ENCODE assay signal across 11 cellular contexts in genomic region chr7:151125459-151125834, GRCh38. TPM values are rescaled to one million over a fixed set of nuclear protein-coding genes. Genes with fewer than 3 reads are reported as not detected.
A peak's percentile ranks its signal among the peaks of the same experiment; 100 is the strongest.
DNase-seq lines count a peak whose midpoint lies in the region; ATAC-seq and TF ChIP-seq lines count a peak whose summit lies in the region.
"Had no signal": no experiment of that assay in that cellular context is flagged by ENCODE, and none has a peak within 500 bp of the region (broad histone marks: within the 10 kb centered on the region; RNA-seq: fewer than 3 reads in every experiment).

No MANE protein-coding gene starts in this region.

- H3K27me3 Mint-ChIP-seq in mesothelial cell of epicardium (ENCODE audit: low read depth), result peaks cover 2% of the 10 kb centered on the region

- H3K4me1 ChIP-seq in esophagus muscularis mucosa (peaks cover 15 to 32% (median 21%) of the 10 kb centered on the region in 4 donors), upper lobe of right lung (no peaks in the 10 kb centered on the region)

- peak overlapping the region; percentile 43 for H3K27ac Mint-ChIP-seq in mesothelial cell of epicardium
- H3K27ac Mint-ChIP-seq: T-helper 2 cell treated with Interferon-gamma antibody and Interleukin-4, amounts not matched to agents 5 μg/mL and 100 μg/mL, for 36 hours had no signal

- H3K9me3 Mint-ChIP-seq in mesothelial cell of epicardium, result no peaks in the 10 kb centered on the region
- H3K9me3 Mint-ChIP-seq: T-helper 2 cell treated with Interferon-gamma antibody and Interleukin-4, amounts not matched to agents 5 μg/mL and 100 μg/mL, for 36 hours had no signal

- H3K36me3 ChIP-seq in esophagus muscularis mucosa (peaks cover 36 to 82% (median 69%) of the 10 kb centered on the region in 4 donors), upper lobe of right lung (peaks cover 80% of the 10 kb centered on the region)

- no peak overlapping the region for H3K27ac ChIP-seq in esophagus muscularis mucosa (replicated peaks in 1 of 4)
- H3K27ac ChIP-seq in upper lobe of right lung, result no peak overlapping the region
- H3K27ac ChIP-seq: HL-60 had no signal

- H3K27me3 ChIP-seq in esophagus muscularis mucosa (no peaks in the 10 kb centered on the region), upper lobe of right lung (no peaks in the 10 kb centered on the region)

- H3K4me3 ChIP-seq in esophagus muscularis mucosa (peak overlapping the region; percentile 40 to 52 (median 48)), upper lobe of right lung (peak overlapping the region; percentile 19)

- no peak for TF ChIP-seq EP300 in esophagus muscularis mucosa (IDR thresholded peaks at IDR 0.05)

- no peak for ATAC-seq in upper lobe of right lung
- no peak for ATAC-seq in HG03097 (IDR thresholded peaks at IDR 0.05; ENCODE audit: low FRiP score, unreplicated experiment)

- H3K4me3 Mint-ChIP-seq in mesothelial cell of epicardium, result peak overlapping the region; percentile 61
- H3K4me3 Mint-ChIP-seq: T-helper 2 cell treated with Interferon-gamma antibody and Interleukin-4, amounts not matched to agents 5 μg/mL and 100 μg/mL, for 36 hours had no signal

- no peaks in the 10 kb centered on the region for H3K9me3 ChIP-seq in esophagus muscularis mucosa
- no peaks in the 10 kb centered on the region for H3K9me3 ChIP-seq in upper lobe of right lung

- 51% methylated on average over 19 of the region's 23 CpGs for WGBS in esophagus muscularis mucosa

- TF ChIP-seq POLR2A in esophagus muscularis mucosa (IDR thresholded peaks at IDR 0.05; ENCODE audit: low read depth), result no peak

- TF ChIP-seq CTCF in esophagus muscularis mucosa (IDR thresholded peaks at IDR 0.05) (no peak), mesothelial cell of epicardium (IDR thresholded peaks at IDR 0.05; ENCODE audit: unreplicated experiment) (no peak), upper lobe of right lung (IDR thresholded peaks at IDR 0.05) (no peak)

- H3K4me1 Mint-ChIP-seq in mesothelial cell of epicardium, result peaks cover 17% of the 10 kb centered on the region

- H3K36me3 Mint-ChIP-seq in mesothelial cell of epicardium, result peaks cover 35% of the 10 kb centered on the region

- DNase-seq in DMS79 treated with DMSO at 0.1 percent for 48 hours (lab: John Stamatoyannopoulos, UW) (peak; percentile 2), DMS79 (lab: John Stamatoyannopoulos, UW) (no peak), esophagus muscularis mucosa (ENCODE audit: extremely low spot score) (no peak), mesothelial cell of epicardium (ENCODE audit: low spot score in 2 of 2, unreplicated experiment in 2 of 2) (peak in 1 of 2 experiments; percentile 61), upper lobe of right lung (no peak), GF-D8 (lab: John Stamatoyannopoulos, UW) (no peak)
- no peak for DNase-seq in activated CD8-positive, alpha-beta memory T cell treated with anti-CD3 and anti-CD28 coated beads, Interleukin-2, amount 50 U/mL, for 48 hours
- DNase-seq: 8988T had no signal

- intact Hi-C loops in esophagus muscularis mucosa (cut with DNase I), result loop anchor here (2.0 to 10.0 kb wide), 3 partner anchors 43 to 177 kb away; partner anchors contain the start of gene SMARCD3
- intact Hi-C loops in upper lobe of right lung (cut with DNase I), result no loop called here

RNA-seq across cellular contexts. Expression of gene AGAP3, which starts 39.2 kb away (rescaled TPM):
- 10 to 100 TPM; 33.8 to 71.2 (median 60.0) TPM for total RNA-seq in esophagus muscularis mucosa
- 134 to 146 TPM (median 141 TPM) in 3 replicates for total RNA-seq in mesothelial cell of epicardium
- total RNA-seq in upper lobe of right lung, result 152 TPM

RNA-seq across cellular contexts. Expression of gene GBX1, which starts 42.0 kb away (rescaled TPM):
- total RNA-seq in esophagus muscularis mucosa (not detected), mesothelial cell of epicardium (0.20 TPM in 1 of 3 replicates, not detected in the others), upper lobe of right lung (not detected)

RNA-seq across cellular contexts. Expression of gene TMUB1, which starts 42.2 kb away (rescaled TPM):
- total RNA-seq in esophagus muscularis mucosa (10 to 100 TPM; 39.0 to 66.6 (median 51.4) TPM), mesothelial cell of epicardium (34.7 to 38.4 TPM (median 36.5 TPM) in 3 replicates), upper lobe of right lung (36.3 TPM)

RNA-seq across cellular contexts. Expression of gene FASTK, which starts 44.8 kb away (rescaled TPM):
- total RNA-seq in esophagus muscularis mucosa, result 10 to 100 TPM; 45.7 to 74.9 (median 60.4) TPM
- total RNA-seq in mesothelial cell of epicardium, result 86.8 to 97.6 TPM (median 92.5 TPM) in 3 replicates
- 54.2 TPM for total RNA-seq in upper lobe of right lung
